Comparison of ENCODE assay signal across 1 cellular context in genomic region chr12:30795660-30796507, GRCh38.
A peak's percentile ranks its signal among the peaks of the same experiment; 100 is the strongest.
TF ChIP-seq lines count a peak whose summit lies in the region.

No MANE protein-coding gene starts in this region.

TF ChIP-seq in HepG2, 621 proteins besides CTCF, POLR2A, EP300 and RAD21 (continued from another document):
- TF ChIP-seq HNRNPK (IDR thresholded peaks at IDR 0.05; ENCODE audit: low read depth, low read length, poor library complexity, severe bottlenecking) (peak; percentile 50), ZNF749 (CRISPR knock-in tag; IDR thresholded peaks at IDR 0.05; ENCODE audit: borderline replicate concordance) (0 out of 2 replicates have a peak, but pooled peaks have one; percentile 36), ZBTB10 (CRISPR knock-in tag; IDR thresholded peaks at IDR 0.05; ENCODE audit: borderline replicate concordance) (0 out of 2 replicates have a peak, but pooled peaks have one; percentile 22), KDM5B (CRISPR knock-in tag; IDR thresholded peaks at IDR 0.05; ENCODE audit: borderline replicate concordance) (peak; percentile 66; the same call in 1 of the 2 replicates), BRD4 (CRISPR knock-in tag; IDR thresholded peaks at IDR 0.05) (no peak), ZNF292 (CRISPR knock-in tag; IDR thresholded peaks at IDR 0.05; ENCODE audit: borderline replicate concordance, low read depth) (peak; percentile 65), KAT8 (CRISPR knock-in tag; IDR thresholded peaks at IDR 0.05) (0 out of 2 replicates have a peak, but pooled peaks have one; percentile 17), ZSCAN29 (CRISPR knock-in tag; conservative IDR thresholded peaks at IDR 0.05) (no peak), MEIS2 (CRISPR knock-in tag; IDR thresholded peaks at IDR 0.05) (0 out of 2 replicates have a peak, but pooled peaks have one; percentile 11), MYC (CRISPR knock-in tag; IDR thresholded peaks at IDR 0.05; ENCODE audit: borderline replicate concordance) (peak; percentile 24; the same call in 1 of the 2 replicates), ZHX1 (CRISPR knock-in tag; IDR thresholded peaks at IDR 0.05; ENCODE audit: low read depth) (0 out of 2 replicates have a peak, but pooled peaks have one; percentile 20), TAF15 (IDR thresholded peaks at IDR 0.05; ENCODE audit: low read depth, low read length, poor library complexity, severe bottlenecking) (peak; percentile 47), RBM39 (IDR thresholded peaks at IDR 0.05; ENCODE audit: low read depth, low read length, poor library complexity, severe bottlenecking) (peak; percentile 32), TEF (CRISPR knock-in tag; IDR thresholded peaks at IDR 0.05) (peak; percentile 84; the same call in 1 of the 2 replicates), SRSF9 (IDR thresholded peaks at IDR 0.05; ENCODE audit: borderline replicate concordance, insufficient read depth, low read depth, low read length, poor library complexity, severe bottlenecking) (no peak), NKX3-1 (CRISPR knock-in tag; IDR thresholded peaks at IDR 0.05) (0 out of 2 replicates have a peak, but pooled peaks have one; percentile 29), ZNF761 (CRISPR knock-in tag; conservative IDR thresholded peaks at IDR 0.05) (no peak), THRA (CRISPR knock-in tag; IDR thresholded peaks at IDR 0.05; ENCODE audit: borderline replicate concordance) (peak; percentile 28; the same call in 1 of the 2 replicates), HOXA3 (CRISPR knock-in tag; IDR thresholded peaks at IDR 0.05) (peak; percentile 24; the same call in 1 of the 2 replicates), SMAD9 (CRISPR knock-in tag; IDR thresholded peaks at IDR 0.05) (no peak), ZFP37 (CRISPR knock-in tag; IDR thresholded peaks at IDR 0.05; ENCODE audit: borderline replicate concordance) (no peak), TAF1 (CRISPR knock-in tag; IDR thresholded peaks at IDR 0.05) (peak; percentile 43), SOX6 (IDR thresholded peaks at IDR 0.05) (no peak), SOX6 (CRISPR knock-in tag; IDR thresholded peaks at IDR 0.05) (peak; percentile 9; the same call in 1 of the 2 replicates), HNF4A (CRISPR knock-in tag; IDR thresholded peaks at IDR 0.05) (0 out of 2 replicates have a peak, but pooled peaks have one; percentile 16), UBTF (CRISPR knock-in tag; IDR thresholded peaks at IDR 0.05) (peak; percentile 49), HNF1A (IDR thresholded peaks at IDR 0.05; ENCODE audit: low read depth) (no peak), HNF1A (CRISPR knock-in tag; IDR thresholded peaks at IDR 0.05; ENCODE audit: borderline replicate concordance) (no peak), HIC2 (CRISPR knock-in tag; IDR thresholded peaks at IDR 0.05; ENCODE audit: low read depth) (peak; percentile 53; the same call in 1 of the 2 replicates), ZNF253 (CRISPR knock-in tag; IDR thresholded peaks at IDR 0.05; ENCODE audit: borderline replicate concordance) (no peak), BCLAF1 (IDR thresholded peaks at IDR 0.05) (no peak), ZBTB7B (CRISPR knock-in tag; IDR thresholded peaks at IDR 0.05) (peak; percentile 23; the same call in 1 of the 2 replicates), ZNF274 (CRISPR knock-in tag; IDR thresholded peaks at IDR 0.05) (peak; percentile 25; the same call in 1 of the 2 replicates)
